1 cellular context compared by ENCODE assay signal in the genomic region with DNA sequence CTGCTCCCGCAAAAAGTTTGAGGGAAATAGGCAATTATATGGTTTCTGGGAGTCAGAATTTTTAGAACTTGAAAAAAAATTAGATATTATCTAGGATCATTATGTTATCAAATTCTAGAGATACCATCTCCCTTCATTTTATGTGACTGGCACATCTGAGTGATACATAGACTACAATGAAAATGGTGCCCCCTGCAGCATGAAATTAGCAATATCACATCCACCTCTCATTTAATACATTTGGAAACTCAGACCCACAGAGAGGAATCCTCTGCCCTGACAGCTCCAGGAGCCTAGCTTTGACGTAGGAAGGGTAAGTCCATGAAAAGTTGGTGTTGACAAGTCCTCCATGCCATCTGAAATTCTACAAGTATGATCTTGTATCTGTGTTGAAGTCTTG.
TF ChIP-seq lines count a peak whose summit lies in the region.

No MANE protein-coding gene starts in this region.

TF ChIP-seq in K562, 482 proteins besides CTCF, POLR2A, EP300 and RAD21 (continued from another document):
- TF ChIP-seq, protein P1, sequence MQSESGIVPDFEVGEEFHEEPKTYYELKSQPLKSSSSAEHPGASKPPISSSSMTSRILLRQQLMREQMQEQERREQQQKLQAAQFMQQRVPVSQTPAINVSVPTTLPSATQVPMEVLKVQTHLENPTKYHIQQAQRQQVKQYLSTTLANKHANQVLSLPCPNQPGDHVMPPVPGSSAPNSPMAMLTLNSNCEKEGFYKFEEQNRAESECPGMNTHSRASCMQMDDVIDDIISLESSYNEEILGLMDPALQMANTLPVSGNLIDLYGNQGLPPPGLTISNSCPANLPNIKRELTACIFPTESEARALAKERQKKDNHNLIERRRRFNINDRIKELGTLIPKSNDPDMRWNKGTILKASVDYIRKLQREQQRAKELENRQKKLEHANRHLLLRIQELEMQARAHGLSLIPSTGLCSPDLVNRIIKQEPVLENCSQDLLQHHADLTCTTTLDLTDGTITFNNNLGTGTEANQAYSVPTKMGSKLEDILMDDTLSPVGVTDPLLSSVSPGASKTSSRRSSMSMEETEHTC (IDR thresholded peaks at IDR 0.05), result no peak
- TF ChIP-seq ARNT (IDR thresholded peaks at IDR 0.05) (no peak), TEAD1 (CRISPR knock-in tag; IDR thresholded peaks at IDR 0.05) (no peak), CHD1 (IDR thresholded peaks at IDR 0.05; ENCODE audit: low read length) (no peak), HDAC1 (IDR thresholded peaks at IDR 0.05) (no peak), NR2C2 (CRISPR knock-in tag; IDR thresholded peaks at IDR 0.05) (no peak), NR2C2 (tag; IDR thresholded peaks at IDR 0.05) (no peak), POLR2H (tag; IDR thresholded peaks at IDR 0.05; ENCODE audit: low read depth) (no peak), PRPF4 (IDR thresholded peaks at IDR 0.05; ENCODE audit: insufficient read depth, low read depth, low read length, poor library complexity, severe bottlenecking) (no peak), SAFB2 (IDR thresholded peaks at IDR 0.05; ENCODE audit: borderline replicate concordance, low read depth, low read length, severe bottlenecking) (no peak), SAFB (IDR thresholded peaks at IDR 0.05; ENCODE audit: borderline replicate concordance, low read depth, low read length) (no peak), MAFG (tag; conservative IDR thresholded peaks at IDR 0.05) (no peak), ILF3 (IDR thresholded peaks at IDR 0.05; ENCODE audit: borderline replicate concordance) (no peak), PPARD (CRISPR knock-in tag; IDR thresholded peaks at IDR 0.05) (no peak), HMGN3 (IDR thresholded peaks at IDR 0.05; ENCODE audit: borderline replicate concordance, extremely low read depth, insufficient read length, low read depth, low read length) (no peak), STAG1 (CRISPR knock-in tag; IDR thresholded peaks at IDR 0.05; ENCODE audit: borderline replicate concordance) (no peak), ZNF316 (IDR thresholded peaks at IDR 0.05) (no peak), ZNF778 (CRISPR knock-in tag; IDR thresholded peaks at IDR 0.05) (no peak), JUNB (CRISPR knock-in tag; conservative IDR thresholded peaks at IDR 0.05) (no peak), FOXK2 (conservative IDR thresholded peaks at IDR 0.05 in 1 of 2, IDR thresholded peaks at IDR 0.05 in 1 of 2; ENCODE audit: low read depth in 2 of 2) (no peak)
- TF ChIP-seq, protein P2, sequence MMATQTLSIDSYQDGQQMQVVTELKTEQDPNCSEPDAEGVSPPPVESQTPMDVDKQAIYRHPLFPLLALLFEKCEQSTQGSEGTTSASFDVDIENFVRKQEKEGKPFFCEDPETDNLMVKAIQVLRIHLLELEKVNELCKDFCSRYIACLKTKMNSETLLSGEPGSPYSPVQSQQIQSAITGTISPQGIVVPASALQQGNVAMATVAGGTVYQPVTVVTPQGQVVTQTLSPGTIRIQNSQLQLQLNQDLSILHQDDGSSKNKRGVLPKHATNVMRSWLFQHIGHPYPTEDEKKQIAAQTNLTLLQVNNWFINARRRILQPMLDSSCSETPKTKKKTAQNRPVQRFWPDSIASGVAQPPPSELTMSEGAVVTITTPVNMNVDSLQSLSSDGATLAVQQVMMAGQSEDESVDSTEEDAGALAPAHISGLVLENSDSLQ (IDR thresholded peaks at IDR 0.05), result peak; percentile 31
- TF ChIP-seq, protein P3, sequence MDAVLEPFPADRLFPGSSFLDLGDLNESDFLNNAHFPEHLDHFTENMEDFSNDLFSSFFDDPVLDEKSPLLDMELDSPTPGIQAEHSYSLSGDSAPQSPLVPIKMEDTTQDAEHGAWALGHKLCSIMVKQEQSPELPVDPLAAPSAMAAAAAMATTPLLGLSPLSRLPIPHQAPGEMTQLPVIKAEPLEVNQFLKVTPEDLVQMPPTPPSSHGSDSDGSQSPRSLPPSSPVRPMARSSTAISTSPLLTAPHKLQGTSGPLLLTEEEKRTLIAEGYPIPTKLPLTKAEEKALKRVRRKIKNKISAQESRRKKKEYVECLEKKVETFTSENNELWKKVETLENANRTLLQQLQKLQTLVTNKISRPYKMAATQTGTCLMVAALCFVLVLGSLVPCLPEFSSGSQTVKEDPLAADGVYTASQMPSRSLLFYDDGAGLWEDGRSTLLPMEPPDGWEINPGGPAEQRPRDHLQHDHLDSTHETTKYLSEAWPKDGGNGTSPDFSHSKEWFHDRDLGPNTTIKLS (IDR thresholded peaks at IDR 0.05; ENCODE audit: borderline replicate concordance, low read depth), result no peak
- TF ChIP-seq, protein P4, sequence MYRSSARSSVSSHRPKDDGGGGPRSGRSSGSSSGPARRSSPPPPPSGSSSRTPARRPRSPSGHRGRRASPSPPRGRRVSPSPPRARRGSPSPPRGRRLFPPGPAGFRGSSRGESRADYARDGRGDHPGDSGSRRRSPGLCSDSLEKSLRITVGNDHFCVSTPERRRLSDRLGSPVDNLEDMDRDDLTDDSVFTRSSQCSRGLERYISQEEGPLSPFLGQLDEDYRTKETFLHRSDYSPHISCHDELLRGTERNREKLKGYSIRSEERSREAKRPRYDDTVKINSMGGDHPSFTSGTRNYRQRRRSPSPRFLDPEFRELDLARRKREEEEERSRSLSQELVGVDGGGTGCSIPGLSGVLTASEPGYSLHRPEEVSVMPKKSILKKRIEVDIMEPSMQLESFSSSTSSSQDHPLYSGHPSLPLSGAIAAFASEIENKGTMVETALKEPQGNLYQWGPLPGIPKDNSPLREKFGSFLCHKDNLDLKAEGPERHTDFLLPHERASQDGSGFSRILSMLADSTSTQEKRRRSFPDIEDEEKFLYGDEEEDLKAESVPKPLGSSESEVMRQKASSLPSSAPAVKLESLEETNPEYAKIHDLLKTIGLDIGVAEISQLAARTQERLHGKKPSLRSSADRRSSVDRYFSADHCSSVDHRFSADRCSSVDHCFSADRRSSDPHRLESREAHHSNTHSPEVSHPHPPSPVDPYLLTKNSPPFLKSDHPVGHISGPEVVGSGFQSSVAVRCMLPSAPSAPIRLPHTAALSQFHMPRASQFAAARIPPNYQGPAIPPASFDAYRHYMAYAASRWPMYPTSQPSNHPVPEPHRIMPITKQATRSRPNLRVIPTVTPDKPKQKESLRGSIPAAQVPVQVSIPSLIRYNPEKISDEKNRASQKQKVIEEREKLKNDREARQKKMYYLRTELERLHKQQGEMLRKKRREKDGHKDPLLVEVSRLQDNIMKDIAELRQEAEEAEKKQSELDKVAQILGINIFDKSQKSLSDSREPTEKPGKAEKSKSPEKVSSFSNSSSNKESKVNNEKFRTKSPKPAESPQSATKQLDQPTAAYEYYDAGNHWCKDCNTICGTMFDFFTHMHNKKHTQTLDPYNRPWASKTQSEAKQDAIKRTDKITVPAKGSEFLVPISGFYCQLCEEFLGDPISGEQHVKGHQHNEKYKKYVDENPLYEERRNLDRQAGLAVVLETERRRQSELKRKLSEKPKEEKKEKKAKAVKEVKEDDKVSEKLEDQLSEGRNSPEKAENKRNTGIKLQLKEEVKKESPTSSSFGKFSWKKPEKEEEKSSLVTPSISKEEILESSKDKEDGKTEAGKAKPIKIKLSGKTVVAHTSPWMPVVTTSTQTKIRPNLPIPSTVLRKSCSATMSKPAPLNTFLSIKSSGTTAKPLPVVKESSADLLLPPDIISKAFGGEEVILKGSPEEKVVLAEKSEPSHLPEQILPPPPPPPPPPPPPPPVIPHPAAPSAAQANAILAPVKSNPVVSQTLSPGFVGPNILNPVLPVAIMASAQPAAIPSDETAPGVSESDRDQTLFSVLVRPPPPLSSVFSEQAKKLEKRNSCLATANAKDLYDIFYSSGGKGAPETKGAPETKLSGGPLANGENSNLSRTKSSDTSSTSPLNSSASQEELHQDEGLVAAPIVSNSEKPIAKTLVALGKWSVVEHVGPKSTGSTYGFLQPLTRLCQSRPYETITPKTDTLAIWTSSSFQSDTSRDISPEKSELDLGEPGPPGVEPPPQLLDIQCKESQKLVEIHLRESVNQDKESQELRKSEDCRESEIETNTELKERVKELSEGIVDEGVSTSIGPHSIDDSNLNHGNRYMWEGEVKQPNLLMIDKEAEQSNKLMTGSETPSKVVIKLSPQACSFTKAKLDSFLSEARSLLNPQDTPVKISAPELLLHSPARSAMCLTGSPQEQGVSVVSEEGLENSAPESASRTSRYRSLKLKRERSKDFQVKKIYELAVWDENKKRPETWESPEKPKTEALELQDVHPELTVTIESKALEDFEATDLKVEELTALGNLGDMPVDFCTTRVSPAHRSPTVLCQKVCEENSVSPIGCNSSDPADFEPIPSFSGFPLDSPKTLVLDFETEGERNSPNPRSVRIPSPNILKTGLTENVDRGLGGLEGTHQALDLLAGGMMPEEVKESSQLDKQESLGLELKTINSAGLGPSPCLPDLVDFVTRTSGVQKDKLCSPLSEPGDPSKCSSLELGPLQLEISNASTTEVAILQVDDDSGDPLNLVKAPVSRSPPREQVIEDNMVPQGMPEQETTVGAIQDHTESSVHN (IDR thresholded peaks at IDR 0.05; ENCODE audit: borderline replicate concordance in 1 of 2, low read depth in 1 of 2), result no peak
- TF ChIP-seq, protein P5, sequence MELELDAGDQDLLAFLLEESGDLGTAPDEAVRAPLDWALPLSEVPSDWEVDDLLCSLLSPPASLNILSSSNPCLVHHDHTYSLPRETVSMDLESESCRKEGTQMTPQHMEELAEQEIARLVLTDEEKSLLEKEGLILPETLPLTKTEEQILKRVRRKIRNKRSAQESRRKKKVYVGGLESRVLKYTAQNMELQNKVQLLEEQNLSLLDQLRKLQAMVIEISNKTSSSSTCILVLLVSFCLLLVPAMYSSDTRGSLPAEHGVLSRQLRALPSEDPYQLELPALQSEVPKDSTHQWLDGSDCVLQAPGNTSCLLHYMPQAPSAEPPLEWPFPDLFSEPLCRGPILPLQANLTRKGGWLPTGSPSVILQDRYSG (tag; conservative IDR thresholded peaks at IDR 0.05; ENCODE audit: low read depth), result no peak
